8 cellular contexts compared by ENCODE assay signal in the genomic region with DNA sequence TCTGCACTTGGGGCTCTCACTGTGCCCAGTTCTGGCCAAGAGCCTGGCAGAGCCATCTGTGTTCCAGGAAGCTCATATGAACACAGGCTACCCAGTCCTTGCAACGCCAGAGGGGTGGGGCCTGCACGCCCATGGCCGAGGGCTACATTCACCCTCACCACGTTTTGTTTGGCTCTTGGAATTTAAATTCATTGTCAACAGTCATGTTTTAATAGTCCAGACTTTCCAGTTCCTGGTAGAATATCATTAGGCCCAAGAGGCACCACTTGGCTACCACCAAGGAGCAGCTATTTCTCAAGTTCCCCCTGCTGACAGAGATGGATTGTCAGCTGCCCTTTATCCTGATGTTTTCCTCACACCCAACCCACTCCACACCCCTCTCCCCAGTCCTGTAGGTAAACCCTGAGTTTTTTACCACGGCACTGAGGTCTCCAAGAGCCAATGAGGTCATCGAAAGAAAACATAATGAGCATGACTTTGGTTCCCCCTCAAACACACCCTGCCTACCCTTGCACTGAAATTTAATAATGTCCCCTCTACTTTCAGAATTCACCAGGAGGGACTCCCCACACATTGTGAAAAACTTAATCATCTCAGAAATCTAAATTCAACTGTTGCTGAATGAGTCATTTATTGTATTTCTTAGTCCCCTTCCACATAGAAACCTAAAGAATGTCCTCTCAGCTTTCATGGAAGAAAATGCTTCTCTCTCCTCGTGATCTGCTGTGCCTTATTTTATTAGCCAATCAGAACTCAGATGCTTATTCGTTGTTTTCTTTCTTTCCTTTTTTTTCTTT.
DNase-seq lines count a peak whose midpoint lies in the region; ATAC-seq and TF ChIP-seq lines count a peak whose summit lies in the region.

No MANE protein-coding gene starts in this region.

- DNase-seq in activated CD4-positive, alpha-beta memory T cell treated with anti-CD3 and anti-CD28 coated beads for 36 hours = peak; percentile 20
- no peak for DNase-seq in activated CD4-positive, alpha-beta memory T cell treated with anti-CD3 and anti-CD28 coated beads, Interleukin-2, amount 10 ng/mL, durations not matched to agents 7 days and 5 days
- DNase-seq in LNCaP clone FGC (ENCODE audit: low read depth) (peak; percentile 68), epithelial cell of prostate (ENCODE audit: low read depth, low spot score) (peak; percentile 52), MV-4-11 (lab: John Stamatoyannopoulos, UW) (no peak), GF-D8 (lab: John Stamatoyannopoulos, UW) (no peak)

- H3K27ac ChIP-seq in epithelial cell of prostate = peak overlapping the region; percentile 65

- CTCF ChIA-PET in activated CD4-positive, alpha-beta memory T cell treated with anti-CD3 and anti-CD28 coated beads for 36 hours (lab: Charles Lee) = interaction anchor here (0.6 to 1.3 kb wide), 4 partner anchors 15 to 99 kb away, joined by 3 to 4 read pairs (median 4); no protein-coding TSS in a partner anchor
- CTCF ChIA-PET in activated CD4-positive, alpha-beta memory T cell treated with anti-CD3 and anti-CD28 coated beads, Interleukin-2, amount 10 ng/mL, durations not matched to agents 7 days and 5 days (lab: Charles Lee) = interaction anchor here (0.7 kb wide), 1 partner anchor 89 kb away, joined by 3 read pairs; no protein-coding TSS in a partner anchor

- ATAC-seq in stimulated activated memory B cell treated with anti-CD40 and anti-IgM and Interleukin-4, amounts not matched to agents 10 μg/mL and 1 μg/mL and 100 μg/mL, for 72 hours = peak; percentile 72
- no peak for ATAC-seq in HG02571 (IDR thresholded peaks at IDR 0.05; ENCODE audit: unreplicated experiment)

- no peaks in the 10 kb centered on the region for H3K36me3 Mint-ChIP-seq in activated CD4-positive, alpha-beta memory T cell treated with anti-CD3 and anti-CD28 coated beads for 36 hours
- H3K36me3 Mint-ChIP-seq in activated CD4-positive, alpha-beta memory T cell treated with anti-CD3 and anti-CD28 coated beads, Interleukin-2, amount 10 ng/mL, durations not matched to agents 7 days and 5 days (ENCODE audit: low read depth) = no peaks in the 10 kb centered on the region
- no peaks in the 10 kb centered on the region for H3K36me3 Mint-ChIP-seq in stimulated activated memory B cell treated with anti-CD40 and anti-IgM and Interleukin-4, amounts not matched to agents 10 μg/mL and 1 μg/mL and 100 μg/mL, for 72 hours

- H3K9me3 Mint-ChIP-seq in activated CD4-positive, alpha-beta memory T cell treated with anti-CD3 and anti-CD28 coated beads for 36 hours = no peaks in the 10 kb centered on the region
- no peaks in the 10 kb centered on the region for H3K9me3 Mint-ChIP-seq in activated CD4-positive, alpha-beta memory T cell treated with anti-CD3 and anti-CD28 coated beads, Interleukin-2, amount 10 ng/mL, durations not matched to agents 7 days and 5 days
- peaks cover 5% of the 10 kb centered on the region for H3K9me3 Mint-ChIP-seq in stimulated activated memory B cell treated with anti-CD40 and anti-IgM and Interleukin-4, amounts not matched to agents 10 μg/mL and 1 μg/mL and 100 μg/mL, for 72 hours

- H3K27ac Mint-ChIP-seq in activated CD4-positive, alpha-beta memory T cell treated with anti-CD3 and anti-CD28 coated beads for 36 hours = peak overlapping the region; percentile 3
- H3K27ac Mint-ChIP-seq in activated CD4-positive, alpha-beta memory T cell treated with anti-CD3 and anti-CD28 coated beads, Interleukin-2, amount 10 ng/mL, durations not matched to agents 7 days and 5 days = no peak overlapping the region
- H3K27ac Mint-ChIP-seq in stimulated activated memory B cell treated with anti-CD40 and anti-IgM and Interleukin-4, amounts not matched to agents 10 μg/mL and 1 μg/mL and 100 μg/mL, for 72 hours = no peak overlapping the region

- no peak overlapping the region for H3K4me3 ChIP-seq in LNCaP clone FGC (ENCODE audit: low read depth, low read length)

- POLR2A ChIA-PET in activated CD4-positive, alpha-beta memory T cell treated with anti-CD3 and anti-CD28 coated beads for 36 hours (lab: Charles Lee) = interaction anchor here (1.3 kb wide), 2 partner anchors 90 to 312 kb away, joined by 3 read pairs; no protein-coding TSS in a partner anchor
- POLR2A ChIA-PET in activated CD4-positive, alpha-beta memory T cell treated with anti-CD3 and anti-CD28 coated beads, Interleukin-2, amount 10 ng/mL, durations not matched to agents 7 days and 5 days (lab: Charles Lee) = no interaction called here

- H3K4me3 Mint-ChIP-seq in activated CD4-positive, alpha-beta memory T cell treated with anti-CD3 and anti-CD28 coated beads for 36 hours = no peak overlapping the region
- H3K4me3 Mint-ChIP-seq in activated CD4-positive, alpha-beta memory T cell treated with anti-CD3 and anti-CD28 coated beads, Interleukin-2, amount 10 ng/mL, durations not matched to agents 7 days and 5 days = no peak overlapping the region
- H3K4me3 Mint-ChIP-seq in stimulated activated memory B cell treated with anti-CD40 and anti-IgM and Interleukin-4, amounts not matched to agents 10 μg/mL and 1 μg/mL and 100 μg/mL, for 72 hours = no peak overlapping the region

- H3K27me3 Mint-ChIP-seq in activated CD4-positive, alpha-beta memory T cell treated with anti-CD3 and anti-CD28 coated beads for 36 hours = no peaks in the 10 kb centered on the region
- H3K27me3 Mint-ChIP-seq in activated CD4-positive, alpha-beta memory T cell treated with anti-CD3 and anti-CD28 coated beads, Interleukin-2, amount 10 ng/mL, durations not matched to agents 7 days and 5 days = no peaks in the 10 kb centered on the region
- H3K27me3 Mint-ChIP-seq in stimulated activated memory B cell treated with anti-CD40 and anti-IgM and Interleukin-4, amounts not matched to agents 10 μg/mL and 1 μg/mL and 100 μg/mL, for 72 hours = peaks cover 14% of the 10 kb centered on the region

- H3K4me1 Mint-ChIP-seq in activated CD4-positive, alpha-beta memory T cell treated with anti-CD3 and anti-CD28 coated beads for 36 hours (ENCODE audit: low read depth) = peaks cover 17% of the 10 kb centered on the region
- peaks cover 10% of the 10 kb centered on the region for H3K4me1 Mint-ChIP-seq in activated CD4-positive, alpha-beta memory T cell treated with anti-CD3 and anti-CD28 coated beads, Interleukin-2, amount 10 ng/mL, durations not matched to agents 7 days and 5 days
- H3K4me1 Mint-ChIP-seq in stimulated activated memory B cell treated with anti-CD40 and anti-IgM and Interleukin-4, amounts not matched to agents 10 μg/mL and 1 μg/mL and 100 μg/mL, for 72 hours = peaks cover 10% of the 10 kb centered on the region

- intact Hi-C loops in activated CD4-positive, alpha-beta memory T cell treated with anti-CD3 and anti-CD28 coated beads for 36 hours (cut with micrococcal nuclease) = loop anchor here (1.0 to 2.0 kb wide), 4 partner anchors 34 to 250 kb away; partner anchors contain the start of gene SHQ1

- no peak for TF ChIP-seq CTCF in LNCaP clone FGC (IDR thresholded peaks at IDR 0.05; ENCODE audit: control insufficient read depth, extremely low read depth, insufficient read depth)

Comparison
In these comparisons a context has a peak if more than half of its experiments do, and no peak if none do; other contexts are left out.
1. DNase-seq: peak in activated CD4-positive, alpha-beta memory T cell treated with anti-CD3 and anti-CD28 coated beads for 36 hours (single experiment), LNCaP clone FGC (single experiment) and epithelial cell of prostate (single experiment); none in activated CD4-positive, alpha-beta memory T cell treated with anti-CD3 and anti-CD28 coated beads, Interleukin-2, amount 10 ng/mL, durations not matched to agents 7 days and 5 days (single experiment), MV-4-11 (single experiment) and GF-D8 (single experiment).